35 cellular contexts compared by ENCODE assay signal in the genomic region with DNA sequence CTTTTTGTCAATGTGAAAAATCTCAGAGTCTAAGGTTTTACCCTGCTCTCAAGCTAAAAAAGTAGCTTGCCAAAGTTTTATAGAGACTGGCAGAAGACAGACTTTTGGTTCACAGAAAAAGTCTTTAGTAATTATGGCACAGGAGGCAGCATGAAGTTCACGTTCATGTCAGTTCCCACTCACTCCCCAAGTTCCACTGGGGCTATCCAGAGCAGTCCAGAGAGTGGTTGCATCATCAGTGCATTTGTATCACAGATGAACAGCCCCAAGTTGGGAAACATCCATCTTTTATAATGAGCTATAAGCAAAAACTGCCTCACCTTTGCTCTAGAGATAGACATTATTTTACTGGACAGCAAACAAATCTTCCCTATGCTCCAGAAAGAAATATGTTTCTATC.
"Had no signal": no experiment of that assay in that cellular context is flagged by ENCODE, and none has a peak within 500 bp of the region (broad histone marks: within the 10 kb centered on the region; RNA-seq: fewer than 3 reads in every experiment).

No MANE protein-coding gene starts in this region.

- H3K4me1 Mint-ChIP-seq: activated B cell treated with CpG ODN at 0.5 μM for 24 hours; activated naive CD4-positive, alpha-beta T cell treated with anti-CD3 and anti-CD28 coated beads, Interleukin-2, amount 50 U/mL, for 24 hours; activated naive CD8-positive, alpha-beta T cell treated with anti-CD3 and anti-CD28 coated beads for 36 hours; activated naive CD8-positive, alpha-beta T cell treated with anti-CD3 and anti-CD28 coated beads, Interleukin-2, amount 50 U/mL, for 24 hours; activated T-helper 17 cell treated with anti-CD3 and anti-CD28 coated beads, Interleukin-2, amount 50 U/mL, for 72 hours; T-helper 17 cell had no signal

- H3K27ac ChIP-seq: adrenal gland, ascending aorta, breast epithelium, cardiac muscle cell, colonic mucosa, epithelial cell of prostate, esophagus squamous epithelium, foreskin keratinocyte, gastrocnemius medialis, heart left ventricle, WERI-Rb-1 had no signal

- DNase-seq: activated B cell treated with CpG ODN at 0.5 μM for 24 hours; activated CD4-positive, alpha-beta T cell treated with anti-CD3 and anti-CD28 coated beads for 48 hours; activated CD4-positive, alpha-beta T cell treated with anti-CD3 and anti-CD28 coated beads, Interleukin-2, amount 50 U/mL, for 1 hour; activated CD4-positive, alpha-beta T cell treated with anti-CD3 and anti-CD28 coated beads, Interleukin-2, amount 50 U/mL, for 48 hours; activated CD8-positive, alpha-beta memory T cell treated with anti-CD3 and anti-CD28 coated beads for 24 hours; activated CD8-positive, alpha-beta T cell treated with anti-CD3 and anti-CD28 coated beads for 36 hours; activated effector memory CD4-positive, alpha-beta T cell treated with Interleukin-2 at 50 U/mL for 16 hours; activated naive CD4-positive, alpha-beta T cell treated with anti-CD3 and anti-CD28 coated beads for 36 hours; activated naive CD8-positive, alpha-beta T cell treated with anti-CD3 and anti-CD28 coated beads for 36 hours; activated naive CD8-positive, alpha-beta T cell treated with anti-CD3 and anti-CD28 coated beads, Interleukin-2, amount 50 U/mL, for 24 hours; activated T-cell treated with anti-CD3 and anti-CD28 coated beads, Interleukin-2, amount 50 U/mL, for 4 hours; adrenal gland; central memory CD4-positive, alpha-beta T cell; cerebellar nuclear complex; colonic mucosa; effector CD8-positive, alpha-beta T cell; esophagus squamous epithelium; foreskin keratinocyte; gastrocnemius medialis; glutamatergic neuron; heart left ventricle; T-helper 1 cell; T-helper 17 cell; T1000; WERI-Rb-1 had no signal

- H3K27me3 Mint-ChIP-seq: activated B cell treated with CpG ODN at 0.5 μM for 24 hours; activated CD8-positive, alpha-beta T cell treated with anti-CD3 and anti-CD28 coated beads for 36 hours; activated naive CD8-positive, alpha-beta T cell treated with anti-CD3 and anti-CD28 coated beads for 36 hours; activated naive CD8-positive, alpha-beta T cell treated with anti-CD3 and anti-CD28 coated beads, Interleukin-2, amount 50 U/mL, for 24 hours; activated T-helper 17 cell treated with anti-CD3 and anti-CD28 coated beads, Interleukin-2, amount 50 U/mL, for 72 hours; T-helper 17 cell had no signal

- H3K9me3 ChIP-seq: adrenal gland, ascending aorta, breast epithelium, colonic mucosa, esophagus squamous epithelium, gastrocnemius medialis, heart left ventricle had no signal

- H3K9me3 Mint-ChIP-seq: activated B cell treated with CpG ODN at 0.5 μM for 24 hours; activated naive CD4-positive, alpha-beta T cell treated with anti-CD3 and anti-CD28 coated beads for 36 hours; activated T-cell treated with anti-CD3 and anti-CD28 coated beads, Interleukin-2, amount 50 U/mL, for 4 hours; brain; T-helper 2 cell treated with Interferon-gamma antibody and Interleukin-4, amounts not matched to agents 5 μg/mL and 100 μg/mL, for 36 hours had no signal

- H3K4me3 Mint-ChIP-seq: activated B cell treated with CpG ODN at 0.5 μM for 24 hours; activated CD8-positive, alpha-beta T cell treated with anti-CD3 and anti-CD28 coated beads for 36 hours; activated naive CD4-positive, alpha-beta T cell treated with anti-CD3 and anti-CD28 coated beads for 36 hours; activated naive CD4-positive, alpha-beta T cell treated with anti-CD3 and anti-CD28 coated beads, Interleukin-2, amount 50 U/mL, for 24 hours; activated naive CD8-positive, alpha-beta T cell treated with anti-CD3 and anti-CD28 coated beads for 36 hours; activated naive CD8-positive, alpha-beta T cell treated with anti-CD3 and anti-CD28 coated beads, Interleukin-2, amount 50 U/mL, for 24 hours; activated T-cell treated with anti-CD3 and anti-CD28 coated beads, Interleukin-2, amount 50 U/mL, for 4 hours; activated T-helper 17 cell treated with anti-CD3 and anti-CD28 coated beads, Interleukin-2, amount 50 U/mL, for 72 hours; brain; T-helper 17 cell; T-helper 2 cell treated with Interferon-gamma antibody and Interleukin-4, amounts not matched to agents 5 μg/mL and 100 μg/mL, for 36 hours had no signal

- FAIRE-seq: endothelial cell of umbilical vein had no signal

- H3K4me1 ChIP-seq: adrenal gland, ascending aorta, breast epithelium, colonic mucosa, esophagus squamous epithelium, foreskin keratinocyte, gastrocnemius medialis, heart left ventricle had no signal

- H3K4me3 ChIP-seq: adrenal gland, ascending aorta, breast epithelium, cardiac muscle cell, colonic mucosa, esophagus squamous epithelium, gastrocnemius medialis, heart left ventricle had no signal

- ATAC-seq: activated CD4-positive, CD25-positive, alpha-beta regulatory T cell treated with anti-CD3 and anti-CD28 coated beads, Interleukin-2, amount 50 U/mL, for 24 hours; activated CD8-positive, alpha-beta T cell treated with anti-CD3 and anti-CD28 coated beads for 36 hours; activated naive CD8-positive, alpha-beta T cell treated with anti-CD3 and anti-CD28 coated beads, Interleukin-2, amount 50 U/mL, for 24 hours; activated T-cell treated with anti-CD3 and anti-CD28 coated beads, Interleukin-2, amount 50 U/mL, for 4 hours; activated T-helper 17 cell treated with anti-CD3 and anti-CD28 coated beads, Interleukin-2, amount 50 U/mL, for 72 hours; foreskin keratinocyte; gastrocnemius medialis; heart left ventricle; T-helper 17 cell had no signal

- H3K36me3 Mint-ChIP-seq: activated naive CD4-positive, alpha-beta T cell treated with anti-CD3 and anti-CD28 coated beads, Interleukin-2, amount 50 U/mL, for 24 hours; activated naive CD8-positive, alpha-beta T cell treated with anti-CD3 and anti-CD28 coated beads for 36 hours; brain had no signal

- H3K27me3 ChIP-seq: adrenal gland, ascending aorta, breast epithelium, cardiac muscle cell, colonic mucosa, esophagus squamous epithelium, foreskin keratinocyte, gastrocnemius medialis, heart left ventricle had no signal

- H3K27ac Mint-ChIP-seq: activated B cell treated with CpG ODN at 0.5 μM for 24 hours; activated CD8-positive, alpha-beta T cell treated with anti-CD3 and anti-CD28 coated beads for 36 hours; activated naive CD4-positive, alpha-beta T cell treated with anti-CD3 and anti-CD28 coated beads for 36 hours; activated naive CD4-positive, alpha-beta T cell treated with anti-CD3 and anti-CD28 coated beads, Interleukin-2, amount 50 U/mL, for 24 hours; activated naive CD8-positive, alpha-beta T cell treated with anti-CD3 and anti-CD28 coated beads for 36 hours; activated naive CD8-positive, alpha-beta T cell treated with anti-CD3 and anti-CD28 coated beads, Interleukin-2, amount 50 U/mL, for 24 hours; activated T-helper 17 cell treated with anti-CD3 and anti-CD28 coated beads, Interleukin-2, amount 50 U/mL, for 72 hours; brain; T-helper 17 cell; T-helper 2 cell treated with Interferon-gamma antibody and Interleukin-4, amounts not matched to agents 5 μg/mL and 100 μg/mL, for 36 hours had no signal

- H3K36me3 ChIP-seq: adrenal gland, ascending aorta, breast epithelium, cardiac muscle cell, colonic mucosa, esophagus squamous epithelium, gastrocnemius medialis, heart left ventricle, WERI-Rb-1 had no signal
